Comparison of ENCODE assay signal across 22 cellular contexts in the genomic region with DNA sequence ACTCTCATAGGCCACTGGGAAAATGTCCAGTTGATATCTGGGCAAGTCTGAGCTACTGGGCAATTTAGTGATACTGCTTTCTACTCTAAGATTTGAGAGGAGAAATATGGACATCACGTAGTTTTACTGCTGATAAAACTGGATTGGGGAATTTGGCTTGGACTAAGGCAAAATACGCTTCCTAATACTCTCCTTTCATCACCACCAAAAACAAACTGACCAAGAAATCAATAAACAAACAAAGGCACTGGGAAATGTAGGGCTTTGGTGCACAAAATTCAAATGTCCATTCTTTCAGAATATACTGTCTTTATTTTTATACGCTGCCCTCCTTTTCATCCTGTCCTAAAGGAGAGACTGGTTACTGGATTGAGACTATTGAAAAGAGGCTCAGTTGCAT.
A peak's percentile ranks its signal among the peaks of the same experiment; 100 is the strongest.
DNase-seq lines count a peak whose midpoint lies in the region; ATAC-seq and TF ChIP-seq lines count a peak whose summit lies in the region.
"Had no signal": no experiment of that assay in that cellular context is flagged by ENCODE, and none has a peak within 500 bp of the region (broad histone marks: within the 10 kb centered on the region; RNA-seq: fewer than 3 reads in every experiment).

No MANE protein-coding gene starts in this region.

- no peak overlapping the region for H3K9ac ChIP-seq in neural cell (ENCODE audit: low read length)
- H3K9ac ChIP-seq: BLaER1 had no signal

- no peaks in the 10 kb centered on the region for H4K20me1 ChIP-seq in PC-9 (ENCODE audit: insufficient read depth)
- H4K20me1 ChIP-seq in neural cell (ENCODE audit: insufficient read depth), result no peaks in the 10 kb centered on the region
- H4K20me1 ChIP-seq: BLaER1 had no signal

- H3K9me2 ChIP-seq in PC-9 (ENCODE audit: insufficient read depth) (no peaks in the 10 kb centered on the region), neural cell (ENCODE audit: insufficient read depth, low read length) (no peaks in the 10 kb centered on the region)

- H3K9me3 ChIP-seq in PC-9 (ENCODE audit: insufficient read depth, low read depth) (no peaks in the 10 kb centered on the region), neural cell (ENCODE audit: low read length) (no peaks in the 10 kb centered on the region)
- H3K9me3 ChIP-seq: BE2C, BLaER1 had no signal

- POLR2A ChIA-PET in PC-9 (lab: Charles Lee; ENCODE audit: unreplicated experiment), result interaction anchor here (0.6 kb wide), 1 partner anchor 1014 kb away, joined by 3 read pairs; no protein-coding TSS in a partner anchor

- no peak for TF ChIP-seq RAD21 in neural cell (conservative IDR thresholded peaks at IDR 0.05)

- H3K4me1 ChIP-seq in PC-9 (replicated peaks; ENCODE audit: insufficient read depth), result no peaks in the 10 kb centered on the region
- H3K4me1 ChIP-seq: BE2C, BLaER1 had no signal

- H3F3A ChIP-seq in PC-9 (ENCODE audit: insufficient read depth, low read depth) (no peaks in the 10 kb centered on the region), neural cell (ENCODE audit: insufficient read depth, low read length, poor library complexity, severe bottlenecking) (peaks cover 7% of the 10 kb centered on the region)

- CTCF ChIA-PET in PC-9 (lab: Charles Lee), result no interaction called here

- intact Hi-C loops in PC-9 (cut with micrococcal nuclease; ENCODE audit: unreplicated experiment), result no loop called here

- peak; percentile 81 for ATAC-seq in left lobe of liver
- ATAC-seq: GM12878 had no signal

- no peak for TF ChIP-seq CTCF in PC-9 (conservative IDR thresholded peaks at IDR 0.05)
- no peak for TF ChIP-seq CTCF in neural cell (IDR thresholded peaks at IDR 0.05; ENCODE audit: poor library complexity, severe bottlenecking)

- H3K27me3 ChIP-seq in PC-9 (ENCODE audit: insufficient read depth, low read depth) (no peaks in the 10 kb centered on the region), neural cell (ENCODE audit: insufficient read depth, low read depth, low read length) (no peaks in the 10 kb centered on the region)
- H3K27me3 ChIP-seq: BE2C, BLaER1 had no signal

- no TSS peak for BruUV-seq in PC-9 (replicated peaks; lab: Mats Ljungman, UMichigan)

- H2AFZ ChIP-seq in PC-9 (peak overlapping the region; percentile 54; the same call in 1 of the 2 replicates), neural cell (ENCODE audit: low read depth, low read length) (no peak overlapping the region)

- H3K27ac ChIP-seq in PC-9 (no peak overlapping the region), neural cell (ENCODE audit: low read length) (peak overlapping the region; percentile 3)
- H3K27ac ChIP-seq: BLaER1 had no signal

- H3K4me2 ChIP-seq in PC-9 (no peak overlapping the region), neural cell (ENCODE audit: low read length) (no peak overlapping the region)
- H3K4me2 ChIP-seq: BLaER1 had no signal

- DNase-seq in PC-9, result no peak
- DNase-seq in left lobe of liver (ENCODE audit: low spot score), result no peak
- DNase-seq in NCI-H526 (lab: John Stamatoyannopoulos, UW), result no peak
- DNase-seq in dedifferentiated amniotic fluid mesenchymal stem cell (ENCODE audit: extremely low spot score), result no peak
- DNase-seq: 8988T; ACHN; BE2C; C1 segment of cervical spinal cord; CD4-positive, alpha-beta memory T cell; CD4-positive, CD25-positive, alpha-beta regulatory T cell; CD8-positive, alpha-beta memory T cell; COR-L47; DMS 273 treated with DMSO at 0.1 percent for 48 hours; DMS153; DMS53; DMS79; DND-41; EL; GDM1 had no signal

- no peaks in the 10 kb centered on the region for H3K79me2 ChIP-seq in PC-9 (ENCODE audit: low read depth)
- no peaks in the 10 kb centered on the region for H3K79me2 ChIP-seq in neural cell (replicated peaks; ENCODE audit: insufficient read depth, low read length)

- H3K36me3 ChIP-seq in PC-9 (ENCODE audit: low read depth), result no peaks in the 10 kb centered on the region
- H3K36me3 ChIP-seq in neural cell (ENCODE audit: insufficient read depth, low read length), result no peaks in the 10 kb centered on the region
- H3K36me3 ChIP-seq: BE2C, BLaER1 had no signal

- TF ChIP-seq EP300 in neural cell (conservative IDR thresholded peaks at IDR 0.05; ENCODE audit: poor library complexity, severe bottlenecking), result no peak

- no peak overlapping the region for H3K4me3 ChIP-seq in PC-9
- no peak overlapping the region for H3K4me3 ChIP-seq in neural cell (ENCODE audit: low read length)
- H3K4me3 ChIP-seq: BLaER1, GM12878 had no signal

TF ChIP-seq in neural cell, 6 proteins besides CTCF, POLR2A, EP300 and RAD21:
- TF ChIP-seq TAF1 (IDR thresholded peaks at IDR 0.05; ENCODE audit: low read depth), result no peak
- no peak for TF ChIP-seq MXI1 (conservative IDR thresholded peaks at IDR 0.05; ENCODE audit: poor library complexity, severe bottlenecking)
- TF ChIP-seq, protein P1, sequence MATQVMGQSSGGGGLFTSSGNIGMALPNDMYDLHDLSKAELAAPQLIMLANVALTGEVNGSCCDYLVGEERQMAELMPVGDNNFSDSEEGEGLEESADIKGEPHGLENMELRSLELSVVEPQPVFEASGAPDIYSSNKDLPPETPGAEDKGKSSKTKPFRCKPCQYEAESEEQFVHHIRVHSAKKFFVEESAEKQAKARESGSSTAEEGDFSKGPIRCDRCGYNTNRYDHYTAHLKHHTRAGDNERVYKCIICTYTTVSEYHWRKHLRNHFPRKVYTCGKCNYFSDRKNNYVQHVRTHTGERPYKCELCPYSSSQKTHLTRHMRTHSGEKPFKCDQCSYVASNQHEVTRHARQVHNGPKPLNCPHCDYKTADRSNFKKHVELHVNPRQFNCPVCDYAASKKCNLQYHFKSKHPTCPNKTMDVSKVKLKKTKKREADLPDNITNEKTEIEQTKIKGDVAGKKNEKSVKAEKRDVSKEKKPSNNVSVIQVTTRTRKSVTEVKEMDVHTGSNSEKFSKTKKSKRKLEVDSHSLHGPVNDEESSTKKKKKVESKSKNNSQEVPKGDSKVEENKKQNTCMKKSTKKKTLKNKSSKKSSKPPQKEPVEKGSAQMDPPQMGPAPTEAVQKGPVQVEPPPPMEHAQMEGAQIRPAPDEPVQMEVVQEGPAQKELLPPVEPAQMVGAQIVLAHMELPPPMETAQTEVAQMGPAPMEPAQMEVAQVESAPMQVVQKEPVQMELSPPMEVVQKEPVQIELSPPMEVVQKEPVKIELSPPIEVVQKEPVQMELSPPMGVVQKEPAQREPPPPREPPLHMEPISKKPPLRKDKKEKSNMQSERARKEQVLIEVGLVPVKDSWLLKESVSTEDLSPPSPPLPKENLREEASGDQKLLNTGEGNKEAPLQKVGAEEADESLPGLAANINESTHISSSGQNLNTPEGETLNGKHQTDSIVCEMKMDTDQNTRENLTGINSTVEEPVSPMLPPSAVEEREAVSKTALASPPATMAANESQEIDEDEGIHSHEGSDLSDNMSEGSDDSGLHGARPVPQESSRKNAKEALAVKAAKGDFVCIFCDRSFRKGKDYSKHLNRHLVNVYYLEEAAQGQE (IDR thresholded peaks at IDR 0.05; ENCODE audit: borderline replicate concordance), result no peak
- TF ChIP-seq EZH2 (IDR thresholded peaks at IDR 0.05; ENCODE audit: borderline replicate concordance, insufficient read depth, low read length, poor library complexity, severe bottlenecking), result no peak
